ENCODE assay signal across 9 cellular contexts in genomic region chr12:128797119-128798118, GRCh38. TPM values are rescaled to one million over a fixed set of nuclear protein-coding genes. Genes with fewer than 3 reads are reported as not detected.
DNase-seq lines count a peak whose midpoint lies in the region; ATAC-seq, FAIRE-seq and TF ChIP-seq lines count a peak whose summit lies in the region.
"Had no signal": no experiment of that assay in that cellular context is flagged by ENCODE, and none has a peak within 500 bp of the region (broad histone marks: within the 10 kb centered on the region; RNA-seq: fewer than 3 reads in every experiment).

No MANE protein-coding gene starts in this region.

- peaks cover 43% of the 10 kb centered on the region for H3K4me1 Mint-ChIP-seq in activated CD8-positive, alpha-beta T cell treated with anti-CD3 and anti-CD28 coated beads for 36 hours (ENCODE audit: low read depth)
- peaks cover 9% of the 10 kb centered on the region for H3K4me1 Mint-ChIP-seq in neural progenitor cell

- H2AFZ ChIP-seq in neural progenitor cell (replicated peaks), result no peak overlapping the region

- intact Hi-C loops in activated CD8-positive, alpha-beta T cell treated with anti-CD3 and anti-CD28 coated beads for 36 hours (cut with micrococcal nuclease), result no loop called here

- no peak for FAIRE-seq in frontal cortex (lab: Jason Lieb, UNC)

- H3K9me3 ChIP-seq in neural progenitor cell (ENCODE audit: low read depth), result no peaks in the 10 kb centered on the region

- DNase-seq in activated CD8-positive, alpha-beta T cell treated with anti-CD3 and anti-CD28 coated beads for 36 hours, result no peak
- DNase-seq in neural progenitor cell (ENCODE audit: low spot score) (peak; percentile 57), frontal cortex (ENCODE audit: low spot score in 2 of 2) (no peak), iPS-NIHi11 (ENCODE audit: low spot score) (no peak)
- DNase-seq in stimulated activated naive CD4-positive, alpha-beta T cell treated with Interleukin-2 at 50 U/mL for 16 hours (lab: John Stamatoyannopoulos, UW), result no peak
- no peak for DNase-seq in activated CD8-positive, alpha-beta memory T cell treated with anti-CD3 and anti-CD28 coated beads for 24 hours
- DNase-seq: NCI-H2171 treated with DMSO at 0.1 percent for 48 hours had no signal

- no peak overlapping the region for H3K9ac ChIP-seq in neural progenitor cell

- TF ChIP-seq CTCF in activated CD8-positive, alpha-beta T cell treated with anti-CD3 and anti-CD28 coated beads for 36 hours (IDR thresholded peaks at IDR 0.05), result no peak
- no peak for TF ChIP-seq CTCF in neural progenitor cell (IDR thresholded peaks at IDR 0.05)

- H3K4me1 ChIP-seq in neural progenitor cell, result peaks cover 17% of the 10 kb centered on the region

- peak; percentile 58 for ATAC-seq in GM19023 (IDR thresholded peaks at IDR 0.05; ENCODE audit: unreplicated experiment)
- ATAC-seq in HG02884 (IDR thresholded peaks at IDR 0.05; ENCODE audit: unreplicated experiment), result peak; percentile 33
- no peak for ATAC-seq in activated CD8-positive, alpha-beta T cell treated with anti-CD3 and anti-CD28 coated beads for 36 hours

- H3K36me3 Mint-ChIP-seq in activated CD8-positive, alpha-beta T cell treated with anti-CD3 and anti-CD28 coated beads for 36 hours (ENCODE audit: low read depth), result peaks cover 70% of the 10 kb centered on the region
- peaks cover 45% of the 10 kb centered on the region for H3K36me3 Mint-ChIP-seq in neural progenitor cell

- CTCF ChIA-PET in activated CD8-positive, alpha-beta T cell treated with anti-CD3 and anti-CD28 coated beads for 36 hours (lab: Charles Lee), result interaction anchor here (1.2 kb wide), 1 partner anchor 9 kb away, joined by 4 read pairs; no protein-coding TSS in a partner anchor

- H3K9me3 Mint-ChIP-seq in activated CD8-positive, alpha-beta T cell treated with anti-CD3 and anti-CD28 coated beads for 36 hours, result no peaks in the 10 kb centered on the region
- H3K9me3 Mint-ChIP-seq in neural progenitor cell, result no peaks in the 10 kb centered on the region

- POLR2A ChIA-PET in activated CD8-positive, alpha-beta T cell treated with anti-CD3 and anti-CD28 coated beads for 36 hours (lab: Charles Lee), result interaction anchor here (0.6 to 2.0 kb wide), 2 partner anchors 23 to 65 kb away, joined by 3 to 4 read pairs; no protein-coding TSS in a partner anchor

- peaks cover 63% of the 10 kb centered on the region for H4K20me1 ChIP-seq in neural progenitor cell (ENCODE audit: low read depth)

- no peak overlapping the region for H3K27ac ChIP-seq in neural progenitor cell

- H3K27me3 Mint-ChIP-seq in activated CD8-positive, alpha-beta T cell treated with anti-CD3 and anti-CD28 coated beads for 36 hours, result no peaks in the 10 kb centered on the region
- H3K27me3 Mint-ChIP-seq in neural progenitor cell (ENCODE audit: insufficient read depth, low read depth), result no peaks in the 10 kb centered on the region

- peaks cover 3% of the 10 kb centered on the region for H3K36me3 ChIP-seq in neural progenitor cell

- peak overlapping the region; percentile 53 for H3K4me2 ChIP-seq in neural progenitor cell

- H3F3A ChIP-seq in neural progenitor cell (ENCODE audit: low read depth), result peaks cover 9% of the 10 kb centered on the region

- peak overlapping the region; percentile 17 for H3K4me3 ChIP-seq in neural progenitor cell

- H3K27ac Mint-ChIP-seq in activated CD8-positive, alpha-beta T cell treated with anti-CD3 and anti-CD28 coated beads for 36 hours, result peak overlapping the region; percentile 55
- H3K27ac Mint-ChIP-seq in neural progenitor cell, result peak overlapping the region; percentile 83

- H3K4me3 Mint-ChIP-seq in activated CD8-positive, alpha-beta T cell treated with anti-CD3 and anti-CD28 coated beads for 36 hours, result no peak overlapping the region
- H3K4me3 Mint-ChIP-seq in neural progenitor cell, result no peak overlapping the region

- H3K27me3 ChIP-seq in neural progenitor cell, result no peaks in the 10 kb centered on the region

- peaks cover 8% of the 10 kb centered on the region for H3K79me2 ChIP-seq in neural progenitor cell (ENCODE audit: low read depth)

RNA-seq across cellular contexts. Expression of gene SLC15A4, which starts 26.3 kb away (rescaled TPM):
- total RNA-seq in activated CD8-positive, alpha-beta T cell treated with anti-CD3 and anti-CD28 coated beads for 36 hours, result 10 to 100 TPM; 26.4 to 26.8 TPM
- 42.3 and 45.7 TPM in 2 replicates for total RNA-seq in neural progenitor cell (ENCODE audit: low replicate concordance)
- total RNA-seq in frontal cortex, result 23.6 TPM

RNA-seq across cellular contexts. Expression of gene GLT1D1, which starts 55.9 kb away (rescaled TPM):
- total RNA-seq in activated CD8-positive, alpha-beta T cell treated with anti-CD3 and anti-CD28 coated beads for 36 hours, result under 1 TPM; 0.32 to 0.49 TPM
- total RNA-seq in neural progenitor cell (ENCODE audit: low replicate concordance), result 5.4 and 7.9 TPM in 2 replicates
- total RNA-seq in frontal cortex, result 11.0 TPM
